ENCODE assay signal across 16 cellular contexts in the genomic region with DNA sequence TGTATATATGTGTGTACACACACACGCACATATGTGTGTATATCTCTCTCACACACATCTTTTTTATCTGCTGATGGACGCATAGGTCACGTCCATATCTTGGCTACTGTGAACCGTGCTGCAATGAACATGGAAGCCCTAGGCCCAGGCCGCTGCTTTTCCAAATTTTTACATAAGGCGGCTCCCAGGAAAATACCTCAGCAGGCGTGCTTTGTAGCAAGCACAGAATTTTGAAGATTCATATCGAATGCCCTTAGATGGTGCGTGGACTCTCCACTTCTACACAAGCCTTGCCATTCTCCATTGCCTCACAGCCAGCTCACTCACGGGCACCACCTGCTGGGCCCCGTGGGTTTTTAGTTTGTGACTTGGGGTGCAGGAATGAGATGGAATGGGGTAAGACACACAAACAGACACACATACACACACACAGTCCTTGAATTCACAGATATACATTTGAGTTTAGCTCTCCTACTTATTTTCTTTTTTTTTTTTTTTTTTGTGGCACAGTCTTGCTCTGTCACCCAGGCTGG. TPM values are rescaled to one million over a fixed set of nuclear protein-coding genes. Genes with fewer than 3 reads are reported as not detected.
"Had no signal": no experiment of that assay in that cellular context is flagged by ENCODE, and none has a peak within 500 bp of the region (broad histone marks: within the 10 kb centered on the region; RNA-seq: fewer than 3 reads in every experiment).

No MANE protein-coding gene starts in this region.

- ATAC-seq: activated T-cell treated with anti-CD3 and anti-CD28 coated beads, Interleukin-2, amount 50 U/mL, for 4 hours; heart left ventricle; natural killer cell had no signal

- H3K27ac ChIP-seq: esophagus muscularis mucosa, heart left ventricle, left ventricle myocardium inferior, right atrium auricular region, stomach, thoracic aorta had no signal

- H3K4me3 ChIP-seq: esophagus muscularis mucosa, heart left ventricle, left ventricle myocardium inferior, right atrium auricular region, stomach, thoracic aorta had no signal

- DNase-seq: activated CD4-positive, alpha-beta T cell treated with anti-CD3 and anti-CD28 coated beads for 1 hour; activated CD4-positive, alpha-beta T cell treated with anti-CD3 and anti-CD28 coated beads, Interleukin-2, amount 50 U/mL, for 48 hours; activated gamma-delta T cell treated with Interleukin-2 at 50 U/mL for 16 hours; activated naive CD8-positive, alpha-beta T cell treated with anti-CD3 and anti-CD28 coated beads, Interleukin-2, amount 10 ng/mL, durations not matched to agents 7 days and 5 days; activated T-cell treated with anti-CD3 and anti-CD28 coated beads, Interleukin-2, amount 50 U/mL, for 4 hours; anterior cingulate cortex; heart left ventricle; islet precursor cell; left ventricle myocardium inferior; natural killer cell; posterior cingulate gyrus; small intestine; stomach had no signal

- H3K27me3 ChIP-seq: right atrium auricular region, stomach had no signal

- H3K36me3 ChIP-seq: esophagus muscularis mucosa, heart left ventricle, left ventricle myocardium inferior, right atrium auricular region, stomach, thoracic aorta had no signal

- H3K4me1 ChIP-seq: esophagus muscularis mucosa, heart left ventricle, left ventricle myocardium inferior, right atrium auricular region, stomach had no signal

- H3K9me3 ChIP-seq: thoracic aorta had no signal

RNA-seq across cellular contexts. Expression of gene RNF32, which starts 57.9 kb away (rescaled TPM):
- total RNA-seq: left ventricle myocardium inferior, thoracic aorta had no signal
